Comparison of ENCODE assay signal across 15 cellular contexts in genomic region chr3:142597898-142598297, GRCh38. TPM values are rescaled to one million over a fixed set of nuclear protein-coding genes. Genes with fewer than 3 reads are reported as not detected.
A peak's percentile ranks its signal among the peaks of the same experiment; 100 is the strongest.
DNase-seq lines count a peak whose midpoint lies in the region; ATAC-seq, FAIRE-seq and TF ChIP-seq lines count a peak whose summit lies in the region.
"Had no signal": no experiment of that assay in that cellular context is flagged by ENCODE, and none has a peak within 500 bp of the region (broad histone marks: within the 10 kb centered on the region; RNA-seq: fewer than 3 reads in every experiment).

No MANE protein-coding gene starts in this region.

- H2AFZ ChIP-seq in SU-DHL-6 (ENCODE audit: low read depth, low read length, severe bottlenecking) (no peak overlapping the region), keratinocyte (ENCODE audit: control insufficient read depth, low read length) (peak overlapping the region; percentile 81)

- H3K79me2 ChIP-seq in SU-DHL-6 (ENCODE audit: insufficient read depth, low read length) = peaks cover 39% of the 10 kb centered on the region
- peaks cover 7% of the 10 kb centered on the region for H3K79me2 ChIP-seq in keratinocyte (ENCODE audit: control insufficient read depth, insufficient read depth, low read length)

- H3K36me3 ChIP-seq in SU-DHL-6 (ENCODE audit: low read length) = no peaks in the 10 kb centered on the region
- H3K36me3 ChIP-seq in keratinocyte (ENCODE audit: control insufficient read depth in 2 of 2, extremely low read depth in 1 of 2, insufficient read depth in 2 of 2, low read length in 2 of 2) = no peaks in the 10 kb centered on the region

- no peaks in the 10 kb centered on the region for H3K9me2 ChIP-seq in SU-DHL-6 (replicated peaks; ENCODE audit: insufficient read depth, low read length)

- no peaks in the 10 kb centered on the region for H3K9me1 ChIP-seq in keratinocyte (ENCODE audit: control insufficient read depth, extremely low read depth, insufficient read depth, low read length)

- ATAC-seq in activated naive CD8-positive, alpha-beta T cell treated with anti-CD3 and anti-CD28 coated beads, Interleukin-2, amount 50 U/mL, for 24 hours = no peak
- no peak for ATAC-seq in activated T-helper 17 cell treated with anti-CD3 and anti-CD28 coated beads, Interleukin-2, amount 50 U/mL, for 72 hours (replicated peaks)
- no peak for ATAC-seq in esophagus mucosa

- H3K9ac ChIP-seq in SU-DHL-6 (ENCODE audit: low read length) (peak overlapping the region; percentile 69), keratinocyte (ENCODE audit: control insufficient read depth, extremely low read depth, insufficient read depth, low read length) (no peak overlapping the region)

- H3K4me1 ChIP-seq in keratinocyte (ENCODE audit: control insufficient read depth, extremely low read depth, insufficient read depth, low read length) = peaks cover 21% of the 10 kb centered on the region

- no peak overlapping the region for H3K27ac Mint-ChIP-seq in activated naive CD8-positive, alpha-beta T cell
- H3K27ac Mint-ChIP-seq in activated naive CD8-positive, alpha-beta T cell treated with anti-CD3 and anti-CD28 coated beads, Interleukin-2, amount 50 U/mL, for 24 hours = no peak overlapping the region
- no peak overlapping the region for H3K27ac Mint-ChIP-seq in activated T-helper 17 cell treated with anti-CD3 and anti-CD28 coated beads, Interleukin-2, amount 50 U/mL, for 72 hours

- no peak for DNase-seq in activated naive CD8-positive, alpha-beta T cell treated with anti-CD3 and anti-CD28 coated beads, Interleukin-2, amount 50 U/mL, for 24 hours
- DNase-seq in keratinocyte (ENCODE audit: low read depth, low spot score) (no peak), GM13976 (ENCODE audit: low spot score) (no peak), CD1c-positive myeloid dendritic cell (ENCODE audit: extremely low spot score) (no peak)
- DNase-seq: EL; mesendoderm; MM.1S; stimulated activated CD8-positive, alpha-beta memory T cell treated with anti-CD3 and anti-CD28 coated beads, Interleukin-4, amount 100 ng/mL, for 48 hours; trophoblast cell had no signal

- FAIRE-seq in keratinocyte (lab: Jason Lieb, UNC) = no peak
- FAIRE-seq: colon, TTC549 had no signal

- H3K27me3 ChIP-seq in SU-DHL-6 (ENCODE audit: low read length) = no peaks in the 10 kb centered on the region
- H3K27me3 ChIP-seq in keratinocyte (ENCODE audit: control insufficient read depth, extremely low read depth, insufficient read depth, low read length) = no peaks in the 10 kb centered on the region

- H3K9me3 ChIP-seq in SU-DHL-6 (ENCODE audit: insufficient read depth, low read length) (no peaks in the 10 kb centered on the region), keratinocyte (ENCODE audit: control insufficient read depth, low read depth, low read length) (no peaks in the 10 kb centered on the region)

- 0 out of 2 replicates have a peak overlapping the region, but pooled peaks have one; percentile 1 for H3K27ac ChIP-seq in SU-DHL-6 (ENCODE audit: low read depth, low read length)
- no peak overlapping the region for H3K27ac ChIP-seq in keratinocyte (ENCODE audit: control insufficient read depth, insufficient read depth, low read length)

- H3F3A ChIP-seq in SU-DHL-6 (ENCODE audit: insufficient read depth) = peaks cover 4% of the 10 kb centered on the region; the same call in 1 of the 2 replicates

- H3K4me1 Mint-ChIP-seq in activated naive CD8-positive, alpha-beta T cell (ENCODE audit: low read depth) = peaks cover 20% of the 10 kb centered on the region
- H3K4me1 Mint-ChIP-seq in activated naive CD8-positive, alpha-beta T cell treated with anti-CD3 and anti-CD28 coated beads, Interleukin-2, amount 50 U/mL, for 24 hours = peaks cover 15% of the 10 kb centered on the region
- no peaks in the 10 kb centered on the region for H3K4me1 Mint-ChIP-seq in activated T-helper 17 cell treated with anti-CD3 and anti-CD28 coated beads, Interleukin-2, amount 50 U/mL, for 72 hours

- peak overlapping the region; percentile 97 for H3K4me3 Mint-ChIP-seq in activated naive CD8-positive, alpha-beta T cell
- H3K4me3 Mint-ChIP-seq in activated naive CD8-positive, alpha-beta T cell treated with anti-CD3 and anti-CD28 coated beads, Interleukin-2, amount 50 U/mL, for 24 hours = no peak overlapping the region
- no peak overlapping the region for H3K4me3 Mint-ChIP-seq in activated T-helper 17 cell treated with anti-CD3 and anti-CD28 coated beads, Interleukin-2, amount 50 U/mL, for 72 hours

- dilution Hi-C loops in keratinocyte (cut with MboI; ENCODE audit: extremely low pct_ligation_motif_present, low sequenced_read_pairs) = no loop called here

- H3K36me3 Mint-ChIP-seq in activated naive CD8-positive, alpha-beta T cell = no peaks in the 10 kb centered on the region
- no peaks in the 10 kb centered on the region for H3K36me3 Mint-ChIP-seq in activated naive CD8-positive, alpha-beta T cell treated with anti-CD3 and anti-CD28 coated beads, Interleukin-2, amount 50 U/mL, for 24 hours (ENCODE audit: low read depth)
- no peaks in the 10 kb centered on the region for H3K36me3 Mint-ChIP-seq in activated T-helper 17 cell treated with anti-CD3 and anti-CD28 coated beads, Interleukin-2, amount 50 U/mL, for 72 hours (ENCODE audit: low read depth)

- peaks cover 1% of the 10 kb centered on the region for H3K27me3 Mint-ChIP-seq in activated naive CD8-positive, alpha-beta T cell
- peaks cover 3% of the 10 kb centered on the region for H3K27me3 Mint-ChIP-seq in activated naive CD8-positive, alpha-beta T cell treated with anti-CD3 and anti-CD28 coated beads, Interleukin-2, amount 50 U/mL, for 24 hours
- H3K27me3 Mint-ChIP-seq in activated T-helper 17 cell treated with anti-CD3 and anti-CD28 coated beads, Interleukin-2, amount 50 U/mL, for 72 hours = no peaks in the 10 kb centered on the region

- H4K20me1 ChIP-seq in SU-DHL-6 (ENCODE audit: low read depth, low read length) = no peaks in the 10 kb centered on the region
- H4K20me1 ChIP-seq in keratinocyte (ENCODE audit: control insufficient read depth, extremely low read depth, insufficient read depth, low read length) = no peaks in the 10 kb centered on the region

- in situ Hi-C loops in GM13976 (cut with MboI; ENCODE audit: low sequenced_read_pairs, unreplicated experiment) = no loop called here

- H3K4me2 ChIP-seq in SU-DHL-6 (ENCODE audit: low read depth, low read length, poor library complexity, severe bottlenecking) = peak overlapping the region; percentile 84
- peak overlapping the region; percentile 95 for H3K4me2 ChIP-seq in keratinocyte (ENCODE audit: control insufficient read depth, extremely low read depth, insufficient read depth, low read depth, low read length)

- no peaks in the 10 kb centered on the region for H3K9me3 Mint-ChIP-seq in activated naive CD8-positive, alpha-beta T cell (ENCODE audit: low read depth)
- no peaks in the 10 kb centered on the region for H3K9me3 Mint-ChIP-seq in activated naive CD8-positive, alpha-beta T cell treated with anti-CD3 and anti-CD28 coated beads, Interleukin-2, amount 50 U/mL, for 24 hours
- no peaks in the 10 kb centered on the region for H3K9me3 Mint-ChIP-seq in activated T-helper 17 cell treated with anti-CD3 and anti-CD28 coated beads, Interleukin-2, amount 50 U/mL, for 72 hours

- TF ChIP-seq CTCF in SU-DHL-6 (IDR thresholded peaks at IDR 0.05; ENCODE audit: insufficient read depth, low read length, poor library complexity, severe bottlenecking) (no peak), keratinocyte (optimal IDR thresholded peaks at IDR 0.05 in 1 of 3, IDR thresholded peaks at IDR 0.05 in 1 of 3, conservative IDR thresholded peaks at IDR 0.05 in 1 of 3; ENCODE audit: extremely low read depth in 1 of 3, insufficient read depth in 2 of 3, low read length in 3 of 3) (no peak), GM13976 (IDR thresholded peaks at IDR 0.05; ENCODE audit: borderline replicate concordance, control extremely low read depth, extremely low read depth, insufficient read depth, missing control alignments) (no peak)

- H3K4me3 ChIP-seq in SU-DHL-6 (ENCODE audit: insufficient read depth, low read length, poor library complexity, severe bottlenecking) (peak overlapping the region; percentile 92), keratinocyte (ENCODE audit: control insufficient read depth in 2 of 3, extremely low read depth in 1 of 3, insufficient read depth in 2 of 3, low read depth in 1 of 3, low read length in 3 of 3) (peak overlapping the region in 2 of 3 experiments; percentile 47 to 85)

RNA-seq across cellular contexts. Expression of gene PLS1, which starts 1.7 kb away (rescaled TPM):
- 6.0 to 13.9 TPM (median 10.3 TPM) in 3 replicates for polyA plus RNA-seq in keratinocyte
- polyA plus RNA-seq in keratinocyte (2011; ENCODE audit: low read depth) = 5.8 TPM
- 4.8 and 11.9 TPM in 2 replicates for polyA plus RNA-seq in keratinocyte (2011; cell fraction: cytosol; rRNA removed)
- polyA plus RNA-seq in keratinocyte (2011; cell fraction: nucleus; rRNA removed) = 6.0 and 8.0 TPM in 2 replicates
- 2.7 and 9.3 TPM in 2 replicates for polyA plus RNA-seq in keratinocyte (2012; ENCODE audit: low replicate concordance)
- 2.2 to 12.7 TPM (median 3.9 TPM) in 3 replicates for polyA minus RNA-seq in keratinocyte
- 6.1 TPM for polyA minus RNA-seq in keratinocyte (2011; cell fraction: cytosol; rRNA and poly(A)+ RNA removed)
- polyA minus RNA-seq in keratinocyte (2011; cell fraction: nucleus; rRNA and poly(A)+ RNA removed) = 3.2 and 12.5 TPM in 2 replicates
- total RNA-seq in activated T-helper 17 cell treated with anti-CD3 and anti-CD28 coated beads, Interleukin-2, amount 50 U/mL, for 72 hours = 1 to 10 TPM; 1.5 to 5.4 TPM
- total RNA-seq in esophagus mucosa = 12.5 TPM

RNA-seq across cellular contexts. Expression of gene ATR, which starts 19.4 kb away (rescaled TPM):
- 14.2 to 30.8 TPM (median 20.0 TPM) in 3 replicates for polyA plus RNA-seq in keratinocyte
- polyA plus RNA-seq in keratinocyte (2011; ENCODE audit: low read depth) = 7.0 TPM
- 5.3 and 11.4 TPM in 2 replicates for polyA plus RNA-seq in keratinocyte (2011; cell fraction: cytosol; rRNA removed)
- polyA plus RNA-seq in keratinocyte (2011; cell fraction: nucleus; rRNA removed) = 36.4 and 58.0 TPM in 2 replicates
- 9.9 and 18.1 TPM in 2 replicates for polyA plus RNA-seq in keratinocyte (2012; ENCODE audit: low replicate concordance)
- polyA minus RNA-seq in keratinocyte = 10.0 to 51.3 TPM (median 29.6 TPM) in 3 replicates
- polyA minus RNA-seq in keratinocyte (2011; cell fraction: cytosol; rRNA and poly(A)+ RNA removed) = 16.7 TPM
- polyA minus RNA-seq in keratinocyte (2011; cell fraction: nucleus; rRNA and poly(A)+ RNA removed) = 47.1 and 89.4 TPM in 2 replicates
- total RNA-seq in activated T-helper 17 cell treated with anti-CD3 and anti-CD28 coated beads, Interleukin-2, amount 50 U/mL, for 72 hours = 10 to 100 TPM; 22.6 to 42.6 TPM
- total RNA-seq in esophagus mucosa = 15.5 TPM
